Comparison of ENCODE assay signal across 10 cellular contexts in the genomic region with DNA sequence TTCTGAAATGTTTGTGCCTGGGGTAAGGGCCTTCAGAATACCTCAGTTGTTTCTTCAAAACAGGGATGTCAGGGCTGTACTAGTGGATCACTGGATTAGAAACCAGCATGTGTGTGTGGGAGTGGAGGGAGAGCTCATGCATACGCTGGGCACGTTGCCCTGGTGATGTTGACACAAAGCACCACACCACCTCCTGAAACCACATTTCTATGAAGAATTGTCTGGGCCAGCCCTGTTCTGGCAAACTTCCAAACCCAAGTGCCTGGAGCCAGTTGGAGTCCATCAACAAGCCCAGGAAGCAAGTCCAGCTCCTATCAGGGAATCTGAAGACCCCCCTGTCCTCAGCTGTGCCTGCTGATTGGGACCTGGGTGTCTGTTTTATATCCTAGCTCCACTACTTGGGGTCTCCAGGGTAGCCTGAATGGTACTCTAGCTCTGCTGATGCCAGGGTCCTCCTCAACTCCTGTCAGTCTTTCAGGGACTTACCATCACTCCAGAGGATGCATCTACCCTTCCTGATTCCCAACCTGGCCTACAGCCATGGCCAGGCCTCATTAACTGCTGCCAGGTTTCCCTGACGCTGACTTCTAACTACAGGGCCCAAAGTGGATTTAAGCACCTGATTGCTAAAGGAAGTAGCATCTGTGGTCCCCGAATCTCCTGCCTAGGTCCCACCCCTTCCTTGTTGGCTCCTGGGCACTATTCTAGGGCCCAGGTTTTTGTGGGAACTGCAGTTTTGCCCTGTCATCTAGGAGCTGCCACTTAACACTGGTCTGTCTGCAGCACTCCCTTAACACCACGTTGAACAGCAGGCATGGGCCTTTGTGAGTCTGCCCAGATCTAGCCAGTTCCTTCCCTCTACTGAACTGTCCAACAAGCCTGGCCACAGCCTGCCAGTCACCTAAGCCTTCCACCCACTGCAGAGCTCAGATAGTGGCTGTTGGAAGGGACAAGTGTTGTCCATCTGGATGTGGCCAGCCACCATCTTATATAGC. TPM values are rescaled to one million over a fixed set of nuclear protein-coding genes. Genes with fewer than 3 reads are reported as not detected.
A peak's percentile ranks its signal among the peaks of the same experiment; 100 is the strongest.
DNase-seq lines count a peak whose midpoint lies in the region; ATAC-seq and TF ChIP-seq lines count a peak whose summit lies in the region.
"Had no signal": no experiment of that assay in that cellular context is flagged by ENCODE, and none has a peak within 500 bp of the region (broad histone marks: within the 10 kb centered on the region; RNA-seq: fewer than 3 reads in every experiment).

No MANE protein-coding gene starts in this region.

- TF ChIP-seq CTCF in RWPE1 (conservative IDR thresholded peaks at IDR 0.05; ENCODE audit: low read depth) (no peak), epithelial cell of esophagus (IDR thresholded peaks at IDR 0.05; ENCODE audit: insufficient read depth, low read depth, low read length, missing control alignments) (no peak)

- ATAC-seq in GM19395 (IDR thresholded peaks at IDR 0.05; ENCODE audit: unreplicated experiment) (no peak), HG03457 (IDR thresholded peaks at IDR 0.05; ENCODE audit: unreplicated experiment) (no peak)
- ATAC-seq: psoas muscle had no signal

- no peak overlapping the region for H3K4me3 ChIP-seq in epithelial cell of esophagus (ENCODE audit: low read length)
- H3K4me3 ChIP-seq: BLaER1, psoas muscle had no signal

- peak overlapping the region; percentile 93 for H3K27ac ChIP-seq in RWPE1
- H3K27ac ChIP-seq: BLaER1, psoas muscle had no signal

- DNase-seq in SIG-M5 treated with dmso at 0.1 percent for 504 hours (lab: John Stamatoyannopoulos, UW; ENCODE audit: unreplicated experiment) (peak; percentile 31), SIG-M5 (lab: John Stamatoyannopoulos, UW) (no peak), LHCN-M2 (ENCODE audit: low read depth) (peak; percentile 96), RWPE1 (ENCODE audit: low spot score) (peak; percentile 95), epithelial cell of esophagus (ENCODE audit: low read depth) (peak; percentile 98), myocyte (ENCODE audit: low read depth) (peak; percentile 94)

- POLR2A ChIA-PET in RWPE1 (lab: Yijun Ruan, JAX; ENCODE audit: low non-redundant PET), result interaction anchor here (0.5 kb wide), 2 partner anchors 47 to 408 kb away, joined by 3 read pairs; no protein-coding TSS in a partner anchor

- CTCF ChIA-PET in RWPE1 (lab: Yijun Ruan, JAX), result interaction anchor here (0.8 kb wide), 1 partner anchor 244 kb away, joined by 4 read pairs; no protein-coding TSS in a partner anchor

RNA-seq across cellular contexts. Expression of gene LPAR3, which starts 45.5 kb away (rescaled TPM):
- total RNA-seq in LHCN-M2 (2014; rRNA removed), result not detected in 2 replicates
- polyA plus RNA-seq in LHCN-M2 (2012), result not detected
- not detected in 2 replicates for total RNA-seq in myocyte
- polyA plus RNA-seq in myocyte (2012), result not detected
